Comparison of ENCODE assay signal across 22 cellular contexts in the genomic region with DNA sequence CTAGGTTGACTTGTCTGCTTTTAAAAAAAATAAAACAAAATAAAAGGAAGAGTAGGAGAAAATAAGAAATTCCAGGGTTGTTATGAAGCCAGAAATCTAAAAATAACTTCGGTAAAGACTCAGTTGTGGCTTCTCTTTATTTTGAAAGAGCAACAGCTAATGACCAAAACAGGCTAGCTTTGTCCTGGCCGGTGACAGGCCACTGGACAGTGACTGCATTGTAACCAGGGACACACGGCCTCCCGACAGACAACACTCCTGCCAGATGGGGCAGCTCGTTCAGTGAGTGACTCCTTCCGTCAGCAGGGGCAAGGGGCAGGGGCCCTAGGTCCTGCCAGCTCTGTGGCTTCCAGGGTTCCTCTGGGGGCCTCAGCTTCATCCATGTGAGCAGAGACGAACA.
A peak's percentile ranks its signal among the peaks of the same experiment; 100 is the strongest.
DNase-seq lines count a peak whose midpoint lies in the region; ATAC-seq, FAIRE-seq and TF ChIP-seq lines count a peak whose summit lies in the region.
"Had no signal": no experiment of that assay in that cellular context is flagged by ENCODE, and none has a peak within 500 bp of the region (broad histone marks: within the 10 kb centered on the region; RNA-seq: fewer than 3 reads in every experiment).

No MANE protein-coding gene starts in this region.

- in situ Hi-C loops in HepG2 (cut with HindIII; ENCODE audit: extremely low pct_ligation_motif_present, low pct_unique_long_range_greater_than_20kb) = loop anchor here (5.0 kb wide), 1 partner anchor 203 kb away; no protein-coding TSS in a partner anchor

- H3K4me3 ChIP-seq in HepG2 (replicated peaks in 1 of 3; ENCODE audit: insufficient read depth in 1 of 3, low read depth in 2 of 3, low read length in 3 of 3) (0 out of 6 replicates have a peak overlapping the region, but pooled peaks of 1 of the 3 experiments have one; percentile 5), right lobe of liver (no peak overlapping the region), osteoblast (ENCODE audit: insufficient read depth, low read length) (no peak overlapping the region), vagina (no peak overlapping the region)
- H3K4me3 ChIP-seq: pancreas had no signal

- TF ChIP-seq CTCF in HepG2 (CRISPR knock-in tag; IDR thresholded peaks at IDR 0.05) (no peak), right lobe of liver (IDR thresholded peaks at IDR 0.05) (no peak), osteoblast (IDR thresholded peaks at IDR 0.05; ENCODE audit: extremely low read depth, low read depth, low read length) (no peak), vagina (IDR thresholded peaks at IDR 0.05) (no peak)

- H3K4me2 ChIP-seq in HepG2 (ENCODE audit: low read depth, low read length) (peak overlapping the region; percentile 18), osteoblast (ENCODE audit: insufficient read depth, low read length) (peak overlapping the region; percentile 51)

- H2AFZ ChIP-seq in HepG2 (ENCODE audit: low read length) (no peak overlapping the region), osteoblast (ENCODE audit: low read length) (peak overlapping the region; percentile 24)

- intact Hi-C loops in HepG2 (cut with micrococcal nuclease; ENCODE audit: unreplicated experiment) = loop anchor here (5.0 to 10.0 kb wide), 3 partner anchors 441 to 908 kb away; no protein-coding TSS in a partner anchor
- intact Hi-C loops in right lobe of liver (cut with DNase I) = no loop called here
- intact Hi-C loops in vagina (cut with DNase I) = loop anchor here (10.0 kb wide), 2 partner anchors 331 to 661 kb away; partner anchors contain the start of gene HMGB1

- H3K27ac ChIP-seq in HepG2 (ENCODE audit: extremely low read length, insufficient read depth, low read length) = no peak overlapping the region
- H3K27ac ChIP-seq in right lobe of liver = no peak overlapping the region
- H3K27ac ChIP-seq in osteoblast (ENCODE audit: low read depth, low read length) = peak overlapping the region; percentile 16
- H3K27ac ChIP-seq in vagina = peak overlapping the region; percentile 71
- H3K27ac ChIP-seq: pancreas had no signal

- H4K20me1 ChIP-seq in HepG2 (ENCODE audit: insufficient read depth, low read length) (no peaks in the 10 kb centered on the region), osteoblast (ENCODE audit: insufficient read depth, low read length) (no peaks in the 10 kb centered on the region)

- H3K36me3 ChIP-seq in HepG2 (replicated peaks in 1 of 2; ENCODE audit: control insufficient read depth in 1 of 2, insufficient read depth in 2 of 2, low read length in 2 of 2) = no peaks in the 10 kb centered on the region
- H3K36me3 ChIP-seq in right lobe of liver = no peaks in the 10 kb centered on the region
- H3K36me3 ChIP-seq in osteoblast (ENCODE audit: insufficient read depth, low read length) = no peaks in the 10 kb centered on the region
- H3K36me3 ChIP-seq in vagina = no peaks in the 10 kb centered on the region
- H3K36me3 ChIP-seq: pancreas had no signal

- H3K9ac ChIP-seq in HepG2 (ENCODE audit: insufficient read depth, low read depth, low read length) = no peak overlapping the region; the same call in 1 of the 2 replicates

- TF ChIP-seq RAD21 in HepG2 (CRISPR knock-in tag; IDR thresholded peaks at IDR 0.05) = no peak

- peaks cover 0 to 19% of the 10 kb centered on the region in 2 experiments; a peak in 3 of 5 replicates for H3K27me3 ChIP-seq in HepG2 (ENCODE audit: control insufficient read depth in 1 of 2, insufficient read depth in 2 of 2, low read length in 2 of 2)
- no peaks in the 10 kb centered on the region for H3K27me3 ChIP-seq in right lobe of liver
- no peaks in the 10 kb centered on the region for H3K27me3 ChIP-seq in osteoblast (ENCODE audit: insufficient read depth, low read length)
- no peaks in the 10 kb centered on the region for H3K27me3 ChIP-seq in vagina
- H3K27me3 ChIP-seq: pancreas had no signal

- TF ChIP-seq EP300 in HepG2 (IDR thresholded peaks at IDR 0.05; ENCODE audit: low read depth in 2 of 2, low read length in 2 of 2) (no peak), HepG2 (CRISPR knock-in tag; IDR thresholded peaks at IDR 0.05; ENCODE audit: borderline replicate concordance) (no peak)

- FAIRE-seq in HepG2 (lab: Jason Lieb, UNC) = no peak
- FAIRE-seq: frontal cortex, GM18507, pancreas had no signal

- no peaks in the 10 kb centered on the region for H3K9me3 ChIP-seq in HepG2 (ENCODE audit: low read length)
- H3K9me3 ChIP-seq in right lobe of liver = no peaks in the 10 kb centered on the region
- H3K9me3 ChIP-seq in osteoblast (ENCODE audit: low read depth, low read length) = no peaks in the 10 kb centered on the region
- no peaks in the 10 kb centered on the region for H3K9me3 ChIP-seq in vagina
- H3K9me3 ChIP-seq: pancreas had no signal

- ATAC-seq in HepG2 (peak; percentile 55), right lobe of liver (no peak)
- ATAC-seq: CD8-positive, alpha-beta T cell had no signal

- peaks cover 9% of the 10 kb centered on the region; the same call in 1 of the 2 replicates for H3K4me1 ChIP-seq in HepG2 (ENCODE audit: insufficient read depth, low read length)
- no peaks in the 10 kb centered on the region for H3K4me1 ChIP-seq in right lobe of liver
- peaks cover 34% of the 10 kb centered on the region for H3K4me1 ChIP-seq in osteoblast (ENCODE audit: insufficient read depth, low read length)
- peaks cover 27% of the 10 kb centered on the region for H3K4me1 ChIP-seq in vagina
- H3K4me1 ChIP-seq: pancreas had no signal

- POLR2A ChIA-PET in HepG2 (lab: Yijun Ruan, JAX) = no interaction called here

- no TSS peak for BruUV-seq in HepG2 (replicated peaks; lab: Mats Ljungman, UMichigan)

- no peaks in the 10 kb centered on the region for H3K79me2 ChIP-seq in HepG2 (ENCODE audit: insufficient read depth, low read length)
- no peaks in the 10 kb centered on the region for H3K79me2 ChIP-seq in osteoblast (ENCODE audit: insufficient read depth, low read length)

- CTCF ChIA-PET in HepG2 (lab: Yijun Ruan, JAX; ENCODE audit: low intra/inter-chr PET ratio, low total read pairs) = interaction anchor here (3.7 kb wide), 1 partner anchor 201 kb away, joined by 28 read pairs; no protein-coding TSS in a partner anchor

- no peak for TF ChIP-seq POLR2A in HepG2 (IDR thresholded peaks at IDR 0.05; ENCODE audit: insufficient read depth in 1 of 2, low read depth in 2 of 2, low read length in 2 of 2)
- no peak for TF ChIP-seq POLR2A in right lobe of liver (IDR thresholded peaks at IDR 0.05)
- no peak for TF ChIP-seq POLR2A in vagina (IDR thresholded peaks at IDR 0.05)

- 1% methylated on average over 4 of the region's 7 CpGs for WGBS in HepG2 (ENCODE audit: low lambda C conversion rate)
- WGBS in right lobe of liver (ENCODE audit: insufficient coverage, low coverage, low lambda C conversion rate, missing lambda C conversion rate) = 84% methylated on average over 5 of the region's 7 CpGs

- no peak for DNase-seq in HepG2 (ENCODE audit: low spot score)
- DNase-seq in right lobe of liver = no peak
- DNase-seq in inferior parietal cortex (ENCODE audit: extremely low spot score) = peak; percentile 21
- peak; percentile 65 for DNase-seq in osteoblast (ENCODE audit: insufficient read length, low spot score, missing footprints)
- DNase-seq in vagina (ENCODE audit: extremely low spot score in 2 of 2) = no peak
- no peak for DNase-seq in LoVo (ENCODE audit: low spot score)
- no peak for DNase-seq in cerebellar cortex (ENCODE audit: low spot score)
- DNase-seq in A172 (ENCODE audit: low spot score) = no peak
- DNase-seq: ACHN; activated CD4-positive, alpha-beta T cell treated with anti-CD3 and anti-CD28 coated beads, Interleukin-2, amount 50 U/mL, for 4 hours; activated naive CD4-positive, alpha-beta T cell; activated T-cell treated with anti-CD3 and anti-CD28 coated beads for 4 hours; CD8-positive, alpha-beta T cell; DND-41; Karpas-422; left cardiac atrium; NCI-H1105; NCI-H524 treated with DMSO at 0.1 percent for 48 hours; stimulated activated CD4-positive, alpha-beta T cell treated with anti-CD3 and anti-CD28 coated beads, Interleukin-4, amount 100 ng/mL, for 24 hours had no signal

TF ChIP-seq in HepG2, 621 proteins besides CTCF, POLR2A, EP300 and RAD21:
- TF ChIP-seq, protein P1, sequence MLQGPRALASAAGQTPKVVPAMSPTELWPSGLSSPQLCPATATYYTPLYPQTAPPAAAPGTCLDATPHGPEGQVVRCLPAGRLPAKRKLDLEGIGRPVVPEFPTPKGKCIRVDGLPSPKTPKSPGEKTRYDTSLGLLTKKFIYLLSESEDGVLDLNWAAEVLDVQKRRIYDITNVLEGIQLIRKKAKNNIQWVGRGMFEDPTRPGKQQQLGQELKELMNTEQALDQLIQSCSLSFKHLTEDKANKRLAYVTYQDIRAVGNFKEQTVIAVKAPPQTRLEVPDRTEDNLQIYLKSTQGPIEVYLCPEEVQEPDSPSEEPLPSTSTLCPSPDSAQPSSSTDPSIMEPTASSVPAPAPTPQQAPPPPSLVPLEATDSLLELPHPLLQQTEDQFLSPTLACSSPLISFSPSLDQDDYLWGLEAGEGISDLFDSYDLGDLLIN (CRISPR knock-in tag; IDR thresholded peaks at IDR 0.05; ENCODE audit: borderline replicate concordance) = no peak
- TF ChIP-seq ZNF670 (CRISPR knock-in tag; IDR thresholded peaks at IDR 0.05; ENCODE audit: borderline replicate concordance) (0 out of 2 replicates have a peak, but pooled peaks have one; percentile 29), RFX5 (IDR thresholded peaks at IDR 0.05; ENCODE audit: low read depth, low read length) (peak; percentile 71)

Comparison
In these comparisons a context has a peak if more than half of its experiments do, and no peak if none do; other contexts are left out.
1. intact Hi-C loops: an anchor here in HepG2 (5.0 to 10.0 kb wide) and vagina (10.0 kb wide); none called in right lobe of liver.
2. DNase-seq: peak in inferior parietal cortex (single experiment) and osteoblast (single experiment); none in HepG2 (single experiment), right lobe of liver (0 of 3), vagina (0 of 2), LoVo (single experiment), cerebellar cortex (single experiment) and A172 (single experiment).
3. H3K27ac ChIP-seq: peak in osteoblast (single experiment) and vagina (single experiment); none in HepG2 (single experiment) and right lobe of liver (0 of 3).